17 cellular contexts compared by ENCODE assay signal in the genomic region with DNA sequence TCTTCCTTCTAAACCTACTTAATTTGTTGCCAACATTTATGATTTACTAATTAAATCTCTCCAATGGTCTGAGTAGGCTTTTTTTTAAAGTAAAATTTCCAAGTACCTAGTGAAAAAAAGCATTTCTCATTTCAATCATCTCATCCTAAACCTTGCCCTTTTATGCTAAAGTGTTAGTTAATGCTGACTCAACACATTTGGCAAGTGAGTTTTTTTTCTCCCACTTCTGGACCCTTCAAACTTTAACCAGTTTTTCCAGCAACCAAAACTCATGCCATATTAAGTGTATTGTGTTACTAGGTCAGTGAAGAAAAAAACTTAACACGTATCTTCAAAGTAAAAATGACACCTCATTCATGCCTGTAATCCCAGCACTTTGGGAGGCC.
"Had no signal": no experiment of that assay in that cellular context is flagged by ENCODE, and none has a peak within 500 bp of the region (broad histone marks: within the 10 kb centered on the region; RNA-seq: fewer than 3 reads in every experiment).

No MANE protein-coding gene starts in this region.

- H3K4me3 ChIP-seq: breast epithelium, heart left ventricle, thoracic aorta had no signal

- DNase-seq: activated CD4-positive, alpha-beta T cell treated with anti-CD3 and anti-CD28 coated beads for 4 hours; activated CD8-positive, alpha-beta memory T cell treated with anti-CD3 and anti-CD28 coated beads, Interleukin-2, amount 50 U/mL, for 48 hours; activated naive CD4-positive, alpha-beta T cell treated with anti-CD3 and anti-CD28 coated beads, Interleukin-2, amount 10 ng/mL, durations not matched to agents 7 days and 5 days; dermis blood vessel endothelial cell; effector memory CD8-positive, alpha-beta T cell; heart left ventricle; immature natural killer cell; occipital lobe; T-helper 17 cell; WERI-Rb-1 had no signal

- H3K36me3 ChIP-seq: breast epithelium had no signal

- H3K27ac ChIP-seq: breast epithelium, epithelial cell of prostate, heart left ventricle, thoracic aorta, WERI-Rb-1 had no signal

- H3K27me3 Mint-ChIP-seq: activated naive CD4-positive, alpha-beta T cell treated with anti-CD3 and anti-CD28 coated beads, Interleukin-2, amount 10 ng/mL, durations not matched to agents 7 days and 5 days; activated T-helper 17 cell treated with anti-CD3 and anti-CD28 coated beads, Interleukin-2, amount 50 U/mL, for 72 hours; effector memory CD8-positive, alpha-beta T cell; T-helper 17 cell had no signal

- H3K27me3 ChIP-seq: breast epithelium, heart left ventricle had no signal

- H3K9me3 Mint-ChIP-seq: activated naive CD4-positive, alpha-beta T cell treated with anti-CD3 and anti-CD28 coated beads, Interleukin-2, amount 10 ng/mL, durations not matched to agents 7 days and 5 days; activated T-helper 17 cell treated with anti-CD3 and anti-CD28 coated beads, Interleukin-2, amount 50 U/mL, for 72 hours; effector memory CD8-positive, alpha-beta T cell; immature natural killer cell; nephron had no signal

- H3K27ac Mint-ChIP-seq: activated naive CD4-positive, alpha-beta T cell treated with anti-CD3 and anti-CD28 coated beads, Interleukin-2, amount 10 ng/mL, durations not matched to agents 7 days and 5 days; activated T-helper 17 cell treated with anti-CD3 and anti-CD28 coated beads, Interleukin-2, amount 50 U/mL, for 72 hours; effector memory CD8-positive, alpha-beta T cell; T-helper 17 cell had no signal

- ATAC-seq: activated T-helper 17 cell treated with anti-CD3 and anti-CD28 coated beads, Interleukin-2, amount 50 U/mL, for 72 hours; effector memory CD8-positive, alpha-beta T cell; sciatic nerve; T-helper 17 cell had no signal

- H3K4me3 Mint-ChIP-seq: activated naive CD4-positive, alpha-beta T cell treated with anti-CD3 and anti-CD28 coated beads, Interleukin-2, amount 10 ng/mL, durations not matched to agents 7 days and 5 days; activated T-helper 17 cell treated with anti-CD3 and anti-CD28 coated beads, Interleukin-2, amount 50 U/mL, for 72 hours; effector memory CD8-positive, alpha-beta T cell; immature natural killer cell; T-helper 17 cell had no signal

- FAIRE-seq: frontal cortex had no signal

- H3K9me3 ChIP-seq: breast epithelium, heart left ventricle, thoracic aorta had no signal
